Comparison of ENCODE assay signal across 8 cellular contexts in the genomic region with DNA sequence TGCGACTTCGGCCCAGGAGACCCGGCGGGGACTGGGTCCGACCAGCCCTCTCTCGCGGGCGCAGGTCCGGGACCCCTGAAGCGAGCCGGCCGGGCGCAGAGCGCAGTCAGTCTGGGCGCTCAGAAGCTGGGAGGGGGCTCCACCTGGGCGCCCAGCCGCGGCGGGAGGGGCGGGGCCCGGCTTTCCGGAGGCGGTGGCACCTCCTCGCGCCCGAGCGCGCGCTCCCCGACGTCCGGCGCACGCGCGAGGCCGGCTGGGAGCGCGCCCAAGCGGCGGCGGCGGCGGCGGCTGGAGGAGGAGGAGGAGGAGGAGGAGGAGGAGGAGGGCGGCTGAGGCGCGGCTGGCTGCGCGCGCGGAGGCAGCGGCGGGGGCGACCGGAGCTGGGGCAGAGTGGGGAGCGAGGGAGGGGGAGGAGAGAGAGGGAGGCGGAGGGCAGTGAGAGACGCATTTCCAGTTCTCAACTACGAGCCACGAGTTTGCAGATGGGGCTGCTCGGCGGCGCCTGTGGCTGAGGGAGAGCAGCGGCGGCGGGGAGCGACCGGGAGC. TPM values are rescaled to one million over a fixed set of nuclear protein-coding genes. Genes with fewer than 3 reads are reported as not detected.
DNase-seq lines count a peak whose midpoint lies in the region; ATAC-seq and TF ChIP-seq lines count a peak whose summit lies in the region.

A gene with protein sequence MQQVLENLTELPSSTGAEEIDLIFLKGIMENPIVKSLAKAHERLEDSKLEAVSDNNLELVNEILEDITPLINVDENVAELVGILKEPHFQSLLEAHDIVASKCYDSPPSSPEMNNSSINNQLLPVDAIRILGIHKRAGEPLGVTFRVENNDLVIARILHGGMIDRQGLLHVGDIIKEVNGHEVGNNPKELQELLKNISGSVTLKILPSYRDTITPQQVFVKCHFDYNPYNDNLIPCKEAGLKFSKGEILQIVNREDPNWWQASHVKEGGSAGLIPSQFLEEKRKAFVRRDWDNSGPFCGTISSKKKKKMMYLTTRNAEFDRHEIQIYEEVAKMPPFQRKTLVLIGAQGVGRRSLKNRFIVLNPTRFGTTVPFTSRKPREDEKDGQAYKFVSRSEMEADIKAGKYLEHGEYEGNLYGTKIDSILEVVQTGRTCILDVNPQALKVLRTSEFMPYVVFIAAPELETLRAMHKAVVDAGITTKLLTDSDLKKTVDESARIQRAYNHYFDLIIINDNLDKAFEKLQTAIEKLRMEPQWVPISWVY (plus strand): TSS at position 445 of the 546 bp plus-strand sequence. CDS start 50,216 bp downstream, outside the sequence.

- peak within 1 kb of the TSS; percentile 92 for H3K4me2 ChIP-seq in KMS-11

- H3K9me3 ChIP-seq in SK-N-MC (ENCODE audit: low read depth, low read length), result no peaks in the 10 kb centered on the region
- H3K9me3 ChIP-seq in thymus (ENCODE audit: control insufficient read depth), result no peaks in the 10 kb centered on the region

- peak within 1 kb of the TSS; percentile 81 for H3K9ac ChIP-seq in KMS-11
- peak within 1 kb of the TSS; percentile 86 for H3K9ac ChIP-seq in SK-N-MC (ENCODE audit: insufficient read length)

- H3K36me3 ChIP-seq in KMS-11 (ENCODE audit: insufficient read depth), result no peaks in the 10 kb centered on the region
- no peaks in the 10 kb centered on the region for H3K36me3 ChIP-seq in SK-N-MC (ENCODE audit: insufficient read depth, low read length)
- no peaks in the 10 kb centered on the region for H3K36me3 ChIP-seq in thymus (ENCODE audit: control insufficient read depth, insufficient read depth)

- peak; percentile 47 for ATAC-seq in GM21737 (IDR thresholded peaks at IDR 0.05; ENCODE audit: unreplicated experiment)

- no peaks in the 10 kb centered on the region for H3K9me3 Mint-ChIP-seq in activated naive CD4-positive, alpha-beta T cell treated with anti-CD3 and anti-CD28 coated beads, Interleukin-2, amount 50 U/mL, for 24 hours
- H3K9me3 Mint-ChIP-seq in glutamatergic neuron (ENCODE audit: unreplicated experiment) (peaks cover 7% of the 10 kb centered on the region), osteocyte (ENCODE audit: unreplicated experiment) (no peaks in the 10 kb centered on the region)

- H3K36me3 Mint-ChIP-seq in activated naive CD4-positive, alpha-beta T cell treated with anti-CD3 and anti-CD28 coated beads, Interleukin-2, amount 50 U/mL, for 24 hours, result no peaks in the 10 kb centered on the region
- no peaks in the 10 kb centered on the region for H3K36me3 Mint-ChIP-seq in glutamatergic neuron (ENCODE audit: unreplicated experiment)
- H3K36me3 Mint-ChIP-seq in osteocyte (ENCODE audit: unreplicated experiment), result no peaks in the 10 kb centered on the region

- peaks cover 43% of the 10 kb centered on the region for H3K79me2 ChIP-seq in KMS-11 (ENCODE audit: insufficient read depth, low read depth)

- H3K4me3 ChIP-seq in KMS-11 (IDR thresholded peaks at IDR 0.05; ENCODE audit: insufficient read depth, low read depth, low read length), result peak within 1 kb of the TSS; percentile 26
- peak within 1 kb of the TSS; percentile 98 for H3K4me3 ChIP-seq in SK-N-MC
- peak within 1 kb of the TSS; percentile 81 for H3K4me3 ChIP-seq in thymus (ENCODE audit: low read length)

- peak; percentile 78 for DNase-seq in EH (ENCODE audit: low read depth)
- DNase-seq in SK-N-MC (ENCODE audit: low read depth, low spot score), result no peak
- DNase-seq in glutamatergic neuron, result peak; percentile 73
- peak; percentile 88 for DNase-seq in osteocyte (ENCODE audit: extremely low spot score, unreplicated experiment)

- H3K27me3 ChIP-seq in KMS-11 (ENCODE audit: insufficient read depth, low read depth) (no peaks in the 10 kb centered on the region), thymus (ENCODE audit: control insufficient read depth, insufficient read depth) (peaks cover 4% of the 10 kb centered on the region)

- H3K4me1 ChIP-seq in KMS-11 (ENCODE audit: low read depth, poor library complexity, severe bottlenecking) (peaks cover 41% of the 10 kb centered on the region), thymus (ENCODE audit: control insufficient read depth, insufficient read depth, low read length) (peaks cover 6% of the 10 kb centered on the region)

- peak within 1 kb of the TSS; percentile 99 for H2AFZ ChIP-seq in KMS-11 (ENCODE audit: low read depth)

- H3K27ac Mint-ChIP-seq in activated naive CD4-positive, alpha-beta T cell treated with anti-CD3 and anti-CD28 coated beads, Interleukin-2, amount 50 U/mL, for 24 hours, result peak within 1 kb of the TSS; percentile 94
- H3K27ac Mint-ChIP-seq in glutamatergic neuron (ENCODE audit: unreplicated experiment), result peak within 1 kb of the TSS; percentile 28
- peak within 1 kb of the TSS; percentile 88 for H3K27ac Mint-ChIP-seq in osteocyte (ENCODE audit: unreplicated experiment)

- H4K20me1 ChIP-seq in KMS-11 (ENCODE audit: insufficient read depth), result peaks cover 32% of the 10 kb centered on the region

- peak within 1 kb of the TSS; percentile 95 for H3K4me3 Mint-ChIP-seq in activated naive CD4-positive, alpha-beta T cell treated with anti-CD3 and anti-CD28 coated beads, Interleukin-2, amount 50 U/mL, for 24 hours
- H3K4me3 Mint-ChIP-seq in glutamatergic neuron (ENCODE audit: unreplicated experiment) (peak within 1 kb of the TSS; percentile 88), osteocyte (ENCODE audit: unreplicated experiment) (peak within 1 kb of the TSS; percentile 92)

- TF ChIP-seq CTCF in KMS-11 (conservative IDR thresholded peaks at IDR 0.05; ENCODE audit: low read depth, low read length) (no peak), glutamatergic neuron (IDR thresholded peaks at IDR 0.05; ENCODE audit: partially characterized antibody, unreplicated experiment) (no peak), osteocyte (IDR thresholded peaks at IDR 0.05) (no peak)

- under 1% methylated on average over 59 of the region's 69 CpGs for WGBS in thymus

- peaks cover 47% of the 10 kb centered on the region for H3K4me1 Mint-ChIP-seq in activated naive CD4-positive, alpha-beta T cell treated with anti-CD3 and anti-CD28 coated beads, Interleukin-2, amount 50 U/mL, for 24 hours
- H3K4me1 Mint-ChIP-seq in glutamatergic neuron (ENCODE audit: low read depth, unreplicated experiment) (peaks cover 2% of the 10 kb centered on the region), osteocyte (ENCODE audit: unreplicated experiment) (peaks cover 21% of the 10 kb centered on the region)

- H3K27me3 Mint-ChIP-seq in activated naive CD4-positive, alpha-beta T cell treated with anti-CD3 and anti-CD28 coated beads, Interleukin-2, amount 50 U/mL, for 24 hours, result no peaks in the 10 kb centered on the region
- peaks cover 2% of the 10 kb centered on the region for H3K27me3 Mint-ChIP-seq in glutamatergic neuron (ENCODE audit: unreplicated experiment)
- peaks cover 39% of the 10 kb centered on the region for H3K27me3 Mint-ChIP-seq in osteocyte (ENCODE audit: unreplicated experiment)

- peak within 1 kb of the TSS; percentile 79 for H3K27ac ChIP-seq in KMS-11
- H3K27ac ChIP-seq in SK-N-MC, result no peak within 1 kb of the TSS
- H3K27ac ChIP-seq in thymus (ENCODE audit: low read depth), result peak within 1 kb of the TSS; percentile 84

RNA-seq across cellular contexts. Expression of the gene that starts here (rescaled TPM):
- total RNA-seq in glutamatergic neuron (ENCODE audit: unreplicated experiment), result 23.4 TPM
- 12.6 and 15.7 TPM in 2 replicates for total RNA-seq in osteocyte
- polyA plus RNA-seq in thymus, result 3.2 TPM

Comparison
In these comparisons a context has a peak if more than half of its experiments do, and no peak if none do; other contexts are left out.
1. H3K4me3 ChIP-seq: peak in every context shown above with its lines; median percentile 98 in SK-N-MC; 81 in thymus; 26 in KMS-11.
2. H3K27ac Mint-ChIP-seq: peak in every context shown above with its lines; median percentile 94 in activated naive CD4-positive, alpha-beta T cell treated with anti-CD3 and anti-CD28 coated beads, Interleukin-2, amount 50 U/mL, for 24 hours; 88 in osteocyte; 28 in glutamatergic neuron.